18 cellular contexts compared by ENCODE assay signal in genomic region chr2:150688016-150688415, GRCh38.
DNase-seq lines count a peak whose midpoint lies in the region; ATAC-seq and TF ChIP-seq lines count a peak whose summit lies in the region.
"Had no signal": no experiment of that assay in that cellular context is flagged by ENCODE, and none has a peak within 500 bp of the region (broad histone marks: within the 10 kb centered on the region; RNA-seq: fewer than 3 reads in every experiment).

No MANE protein-coding gene starts in this region.

- ATAC-seq in GM21423 (IDR thresholded peaks at IDR 0.05; ENCODE audit: unreplicated experiment) (no peak), HG02798 (IDR thresholded peaks at IDR 0.05; ENCODE audit: poor library complexity, unreplicated experiment) (no peak)

- DNase-seq in AG10803 (ENCODE audit: low read depth) (peak; percentile 5), SK-N-MC (ENCODE audit: low read depth, low spot score) (no peak), cardiac fibroblast (ENCODE audit: low read depth in 2 of 2) (peak; percentile 20 to 49), iris pigment epithelial cell (ENCODE audit: low read depth) (peak; percentile 72), iPS-NIHi11 (ENCODE audit: low spot score) (no peak), middle frontal gyrus (ENCODE audit: extremely low spot score, low spot score) (no peak)
- DNase-seq: 8988T; BE2C; C1 segment of cervical spinal cord; CD4-positive, CD25-positive, alpha-beta regulatory T cell; CD8-positive, alpha-beta memory T cell; COR-L47; DMS 273 treated with DMSO at 0.1 percent for 48 hours; DMS53; DND-41; H9 had no signal

- H3K4me3 ChIP-seq in AG10803 (ENCODE audit: low read length), result no peak overlapping the region
- no peak overlapping the region for H3K4me3 ChIP-seq in SK-N-MC
- H3K4me3 ChIP-seq in cardiac fibroblast (replicated peaks in 1 of 2; ENCODE audit: low read depth in 2 of 2, low read length in 2 of 2), result no peak overlapping the region

- no peaks in the 10 kb centered on the region for H3K36me3 ChIP-seq in SK-N-MC (ENCODE audit: insufficient read depth, low read length)
- H3K36me3 ChIP-seq: BE2C had no signal

- TF ChIP-seq CTCF in AG10803 (conservative IDR thresholded peaks at IDR 0.05; ENCODE audit: low read length) (no peak), cardiac fibroblast (IDR thresholded peaks at IDR 0.05; ENCODE audit: low read depth, low read length) (no peak)

- H3K27ac ChIP-seq in SK-N-MC, result 0 out of 2 replicates have a peak overlapping the region, but pooled peaks have one; percentile 10

- no peak overlapping the region for H3K9ac ChIP-seq in SK-N-MC (ENCODE audit: insufficient read length)

- no peaks in the 10 kb centered on the region for H3K9me3 ChIP-seq in SK-N-MC (ENCODE audit: low read depth, low read length)
- H3K9me3 ChIP-seq: BE2C had no signal

Comparison
In these comparisons a context has a peak if more than half of its experiments do, and no peak if none do; other contexts are left out.
1. DNase-seq: peak in AG10803 (single experiment), cardiac fibroblast (2 of 2) and iris pigment epithelial cell (single experiment); none in SK-N-MC (single experiment), iPS-NIHi11 (single experiment) and middle frontal gyrus (single experiment).